In the genomic region with DNA sequence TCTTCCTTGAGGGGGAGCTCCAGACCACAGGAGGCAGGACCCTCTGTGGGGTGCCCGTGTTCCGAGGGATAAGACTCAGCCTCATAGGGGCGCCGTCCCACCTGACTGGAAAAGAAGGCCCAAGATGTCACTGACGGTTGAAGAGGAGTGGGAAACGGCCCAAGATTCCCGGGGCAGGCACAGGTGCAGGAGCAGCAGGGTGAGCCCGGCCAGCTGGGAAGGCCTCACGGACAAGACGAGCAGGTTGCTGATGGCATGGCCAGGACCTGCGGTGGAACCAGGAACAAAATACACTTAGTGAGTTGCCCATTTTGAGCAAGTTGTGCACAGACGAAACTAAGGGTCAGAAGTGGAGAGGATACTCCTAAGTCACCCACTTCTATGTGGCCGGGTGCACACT, we compare ENCODE assay signal across 2 cellular contexts. TPM values are rescaled to one million over a fixed set of nuclear protein-coding genes. Genes with fewer than 3 reads are reported as not detected.
"Had no signal": no experiment of that assay in that cellular context is flagged by ENCODE, and none has a peak within 500 bp of the region (broad histone marks: within the 10 kb centered on the region; RNA-seq: fewer than 3 reads in every experiment).

No MANE protein-coding gene starts in this region.

RNA-seq across cellular contexts. Expression of a gene that starts 18.8 kb away (rescaled TPM):
- total RNA-seq: sigmoid colon, skeletal muscle tissue had no signal
